19 cellular contexts compared by ENCODE assay signal in the genomic region with DNA sequence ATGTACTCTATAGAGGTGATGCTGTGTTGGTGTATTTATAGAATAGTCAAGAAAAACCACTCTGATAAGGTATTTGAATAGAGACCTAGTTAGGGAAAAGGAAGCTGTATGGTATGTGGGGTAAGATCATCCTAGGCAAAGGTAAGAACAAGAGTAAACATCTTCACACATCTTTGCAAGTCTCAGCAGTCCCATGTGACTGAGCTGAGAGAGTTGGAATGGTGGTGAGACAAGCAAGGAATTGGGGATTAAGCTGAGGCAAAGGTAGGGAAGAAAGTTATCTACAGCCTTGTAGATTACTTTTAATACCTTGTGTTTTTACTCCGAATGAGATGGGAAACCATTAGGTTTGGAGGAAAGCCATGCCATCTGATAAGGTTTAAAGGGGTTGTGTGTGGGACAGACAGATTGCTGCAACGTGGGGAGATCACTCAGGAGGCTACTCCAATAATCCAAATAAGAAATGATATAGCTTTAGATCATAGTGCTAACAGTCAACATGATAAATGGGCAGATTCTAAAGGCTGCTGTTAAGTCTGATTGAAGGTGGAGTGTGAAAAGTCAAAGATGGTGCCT. TPM values are rescaled to one million over a fixed set of nuclear protein-coding genes. Genes with fewer than 3 reads are reported as not detected.
DNase-seq lines count a peak whose midpoint lies in the region; ATAC-seq, FAIRE-seq and TF ChIP-seq lines count a peak whose summit lies in the region.
"Had no signal": no experiment of that assay in that cellular context is flagged by ENCODE, and none has a peak within 500 bp of the region (broad histone marks: within the 10 kb centered on the region; RNA-seq: fewer than 3 reads in every experiment).

No MANE protein-coding gene starts in this region.

- no peaks in the 10 kb centered on the region for H3K9me3 ChIP-seq in CD4-positive, alpha-beta memory T cell (ENCODE audit: control insufficient read depth in 1 of 2, low read length in 2 of 2)
- no peaks in the 10 kb centered on the region for H3K9me3 ChIP-seq in left lung
- H3K9me3 ChIP-seq: tibial artery had no signal

- H3K4me1 ChIP-seq in CD4-positive, alpha-beta memory T cell (ENCODE audit: insufficient read depth, low read length): peaks cover 6% of the 10 kb centered on the region
- H3K4me1 ChIP-seq in left lung: no peaks in the 10 kb centered on the region
- H3K4me1 ChIP-seq: tibial artery had no signal

- H3K36me3 Mint-ChIP-seq in CD14-positive monocyte: peaks cover 33 to 43% of the 10 kb centered on the region in 2 donors
- H3K36me3 Mint-ChIP-seq in CD4-positive, alpha-beta memory T cell: peaks cover 58% of the 10 kb centered on the region in 2 donors
- H3K36me3 Mint-ChIP-seq in activated CD8-positive, alpha-beta T cell treated with anti-CD3 and anti-CD28 coated beads for 36 hours (ENCODE audit: low read depth): peaks cover 54% of the 10 kb centered on the region

- H3K4me3 ChIP-seq in CD4-positive, alpha-beta memory T cell (ENCODE audit: low read length in 2 of 2): no peak overlapping the region
- H3K4me3 ChIP-seq in left lung: no peak overlapping the region
- H3K4me3 ChIP-seq: heart left ventricle, SK-N-MC, tibial artery had no signal

- DNase-seq in CD14-positive monocyte (ENCODE audit: low spot score) (no peak), left lung (no peak), frontal cortex (ENCODE audit: low spot score in 2 of 2) (no peak), NCI-H69 (lab: John Stamatoyannopoulos, UW) (no peak)
- DNase-seq in CD4-positive, alpha-beta memory T cell: no peak
- no peak for DNase-seq in activated CD8-positive, alpha-beta T cell treated with anti-CD3 and anti-CD28 coated beads for 36 hours
- DNase-seq: activated CD4-positive, alpha-beta T cell treated with anti-CD3 and anti-CD28 coated beads for 1 hour; GDM1; heart left ventricle; mesenchymal stem cell; NCI-H1417; NCI-H82; T1000; tibial artery had no signal

- POLR2A ChIA-PET in CD4-positive, alpha-beta memory T cell (lab: Charles Lee; ENCODE audit: partially characterized antibody): interaction anchor here (1.0 to 3.4 kb wide), 4 partner anchors 32 to 160 kb away, joined by 3 to 20 read pairs (median 6); a partner anchor contains a TSS
- POLR2A ChIA-PET in activated CD8-positive, alpha-beta T cell treated with anti-CD3 and anti-CD28 coated beads for 36 hours (lab: Charles Lee): interaction anchor here (0.8 to 2.5 kb wide), 3 partner anchors 8 to 35 kb away, joined by 4 to 10 read pairs (median 4); a partner anchor contains a TSS

- CTCF ChIA-PET in CD4-positive, alpha-beta memory T cell (lab: Charles Lee; ENCODE audit: partially characterized antibody): no interaction called here
- CTCF ChIA-PET in activated CD8-positive, alpha-beta T cell treated with anti-CD3 and anti-CD28 coated beads for 36 hours (lab: Charles Lee): no interaction called here

- peaks cover 17% of the 10 kb centered on the region for H3K4me1 Mint-ChIP-seq in CD14-positive monocyte
- peaks cover 7 to 33% (median 28%) of the 10 kb centered on the region in 4 donors for H3K4me1 Mint-ChIP-seq in CD4-positive, alpha-beta memory T cell
- H3K4me1 Mint-ChIP-seq in activated CD8-positive, alpha-beta T cell treated with anti-CD3 and anti-CD28 coated beads for 36 hours (ENCODE audit: low read depth): peaks cover 31% of the 10 kb centered on the region

- H3K27me3 Mint-ChIP-seq in CD14-positive monocyte (ENCODE audit: low read depth in 3 of 3): no peaks in the 10 kb centered on the region
- H3K27me3 Mint-ChIP-seq in CD4-positive, alpha-beta memory T cell: no peaks in the 10 kb centered on the region
- no peaks in the 10 kb centered on the region for H3K27me3 Mint-ChIP-seq in activated CD8-positive, alpha-beta T cell treated with anti-CD3 and anti-CD28 coated beads for 36 hours

- FAIRE-seq in frontal cortex (lab: Jason Lieb, UNC): no peak
- FAIRE-seq: D721Med, HTR-8/SVneo had no signal

- H3K4me3 Mint-ChIP-seq in CD14-positive monocyte: no peak overlapping the region
- H3K4me3 Mint-ChIP-seq in CD4-positive, alpha-beta memory T cell: peak overlapping the region in 1 of 8 donors; percentile 41
- no peak overlapping the region for H3K4me3 Mint-ChIP-seq in activated CD8-positive, alpha-beta T cell treated with anti-CD3 and anti-CD28 coated beads for 36 hours

- ATAC-seq in activated CD8-positive, alpha-beta T cell treated with anti-CD3 and anti-CD28 coated beads for 36 hours: peak; percentile 5
- ATAC-seq in left lung (peak; percentile 69), GM19467 (IDR thresholded peaks at IDR 0.05; ENCODE audit: unreplicated experiment) (no peak), GM18907 (IDR thresholded peaks at IDR 0.05; ENCODE audit: unreplicated experiment) (no peak)

- no peak overlapping the region for H3K27ac ChIP-seq in CD4-positive, alpha-beta memory T cell (ENCODE audit: low read depth, low read length)
- no peak overlapping the region for H3K27ac ChIP-seq in left lung
- H3K27ac ChIP-seq: heart left ventricle, SK-N-MC, tibial artery had no signal

- intact Hi-C loops in CD14-positive monocyte (cut with micrococcal nuclease): no loop called here
- intact Hi-C loops in CD4-positive, alpha-beta memory T cell (cut with micrococcal nuclease): loop anchor here (5.0 kb wide), 1 partner anchor 35 kb away; a partner anchor contains a TSS
- intact Hi-C loops in activated CD8-positive, alpha-beta T cell treated with anti-CD3 and anti-CD28 coated beads for 36 hours (cut with micrococcal nuclease): no loop called here
- intact Hi-C loops in left lung (cut with DNase I): no loop called here

- TF ChIP-seq CTCF in CD14-positive monocyte (IDR thresholded peaks at IDR 0.05) (no peak), left lung (IDR thresholded peaks at IDR 0.05) (no peak)
- TF ChIP-seq CTCF in activated CD8-positive, alpha-beta T cell treated with anti-CD3 and anti-CD28 coated beads for 36 hours (IDR thresholded peaks at IDR 0.05): no peak

- peaks cover 27% of the 10 kb centered on the region for H3K36me3 ChIP-seq in CD4-positive, alpha-beta memory T cell (ENCODE audit: insufficient read depth, low read length)
- H3K36me3 ChIP-seq in left lung: peaks cover 0 to 43% of the 10 kb centered on the region in 2 donors

- no peaks in the 10 kb centered on the region for H3K27me3 ChIP-seq in CD4-positive, alpha-beta memory T cell (ENCODE audit: insufficient read depth, low read length)
- no peaks in the 10 kb centered on the region for H3K27me3 ChIP-seq in left lung
- H3K27me3 ChIP-seq: heart left ventricle, tibial artery had no signal

- H3K27ac Mint-ChIP-seq in CD14-positive monocyte: peak overlapping the region in 5 of 7 donors; percentile 2 to 52 (median 13)
- peak overlapping the region in 4 of 7 donors; percentile 2 to 57 (median 40) for H3K27ac Mint-ChIP-seq in CD4-positive, alpha-beta memory T cell
- peak overlapping the region; percentile 4 for H3K27ac Mint-ChIP-seq in activated CD8-positive, alpha-beta T cell treated with anti-CD3 and anti-CD28 coated beads for 36 hours

- peaks cover 0 to 3% (median 0%) of the 10 kb centered on the region in 7 donors for H3K9me3 Mint-ChIP-seq in CD14-positive monocyte
- H3K9me3 Mint-ChIP-seq in CD4-positive, alpha-beta memory T cell: peaks cover under 1 to 33% (median 12%) of the 10 kb centered on the region in 8 donors
- peaks cover 9% of the 10 kb centered on the region for H3K9me3 Mint-ChIP-seq in activated CD8-positive, alpha-beta T cell treated with anti-CD3 and anti-CD28 coated beads for 36 hours

RNA-seq across cellular contexts. Expression of a gene that starts 31.7 kb away (rescaled TPM):
- polyA plus RNA-seq in CD14-positive monocyte: 10 to 100 TPM; 80.8 to 94.4 TPM
- 10 to 100 TPM; 30.0 to 33.2 TPM for total RNA-seq in CD4-positive, alpha-beta memory T cell
- 10 to 100 TPM; 13.5 to 22.5 TPM for polyA plus RNA-seq in CD4-positive, alpha-beta memory T cell
- 10 to 100 TPM; 14.5 to 16.3 TPM for total RNA-seq in activated CD8-positive, alpha-beta T cell treated with anti-CD3 and anti-CD28 coated beads for 36 hours
- 10 to 100 TPM; 47.6 to 57.0 TPM for total RNA-seq in left lung
- 35.5 TPM for total RNA-seq in frontal cortex

RNA-seq across cellular contexts. Expression of a gene that starts 34.9 kb away (rescaled TPM):
- polyA plus RNA-seq in CD14-positive monocyte: 100 to 1,000 TPM; 457 to 499 TPM
- total RNA-seq in CD4-positive, alpha-beta memory T cell: 100 to 1,000 TPM; 337 to 339 TPM
- 100 to 1,000 TPM; 473 to 768 TPM for polyA plus RNA-seq in CD4-positive, alpha-beta memory T cell
- 100 to 1,000 TPM; 410 to 427 TPM for total RNA-seq in activated CD8-positive, alpha-beta T cell treated with anti-CD3 and anti-CD28 coated beads for 36 hours
- total RNA-seq in left lung (100 to 1,000 TPM; 241 to 313 TPM), frontal cortex (329 TPM)

Comparison
In these comparisons a context has a peak if more than half of its experiments do, and no peak if none do; other contexts are left out.
1. ATAC-seq: peak in activated CD8-positive, alpha-beta T cell treated with anti-CD3 and anti-CD28 coated beads for 36 hours (single experiment) and left lung (single experiment); none in GM19467 (single experiment) and GM18907 (single experiment).
2. Peak in every context shown above with its lines, with median percentiles within 50 percentile points of each other: H3K27ac Mint-ChIP-seq.